ENCODE assay signal across 22 cellular contexts in the genomic region with DNA sequence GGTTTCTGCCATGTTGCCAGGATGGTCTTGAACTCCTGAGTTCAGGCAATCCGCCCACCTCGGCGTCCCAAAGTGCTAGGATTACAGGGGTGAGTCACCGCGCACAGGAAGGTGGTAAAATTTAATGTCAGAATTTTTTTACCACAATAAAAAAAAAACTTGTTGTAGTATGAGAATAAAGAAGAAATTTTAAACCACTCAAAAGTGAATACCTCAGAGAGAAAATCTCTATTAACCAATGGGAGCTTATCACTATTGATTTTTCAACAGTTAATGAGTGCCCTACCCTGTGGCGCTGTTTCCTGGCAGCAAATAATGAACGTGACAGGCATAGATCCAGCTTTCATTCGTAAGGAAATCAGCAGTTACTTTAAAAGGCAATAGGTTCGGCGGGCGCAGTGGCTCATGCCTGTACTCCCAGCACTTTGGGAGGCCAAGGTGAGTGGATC.
"Had no signal": no experiment of that assay in that cellular context is flagged by ENCODE, and none has a peak within 500 bp of the region (broad histone marks: within the 10 kb centered on the region; RNA-seq: fewer than 3 reads in every experiment).

No MANE protein-coding gene starts in this region.

- H3K36me3 ChIP-seq: left lung, spleen, upper lobe of left lung had no signal

- H3K27me3 ChIP-seq: left lung, spleen, testis, upper lobe of left lung had no signal

- DNase-seq: activated CD4-positive, alpha-beta T cell treated with anti-CD3 and anti-CD28 coated beads, Interleukin-2, amount 10 ng/mL, durations not matched to agents 24 days and 14 days; activated CD4-positive, CD25-positive, alpha-beta regulatory T cell; activated CD8-positive, alpha-beta memory T cell treated with anti-CD3 and anti-CD28 coated beads, Interleukin-2, amount 50 U/mL, for 48 hours; activated gamma-delta T cell; activated T-cell treated with anti-CD3 and anti-CD28 coated beads, Interleukin-2, amount 50 U/mL, for 72 hours; amniotic stem cell; cortex of kidney; foreskin melanocyte; left lung; nephron progenitor cell; occipital lobe; psoas muscle; spleen; stimulated activated naive CD8-positive, alpha-beta T cell treated with anti-CD3 and anti-CD28 coated beads, Interleukin-15, amount 100 ng/mL, for 72 hours; testis had no signal

- H3K27ac ChIP-seq: epithelial cell of prostate, left lung, spleen, testis had no signal

- H3K27ac Mint-ChIP-seq: activated CD4-positive, alpha-beta T cell treated with anti-CD3 and anti-CD28 coated beads, Interleukin-2, amount 10 ng/mL, durations not matched to agents 24 days and 14 days; activated naive CD4-positive, alpha-beta T cell treated with anti-CD3 and anti-CD28 coated beads, Interleukin-2, amount 50 U/mL, for 72 hours; activated T-cell treated with anti-CD3 and anti-CD28 coated beads, Interleukin-2, amount 50 U/mL, for 72 hours; nephron progenitor cell; stimulated activated naive CD8-positive, alpha-beta T cell treated with anti-CD3 and anti-CD28 coated beads, Interleukin-15, amount 100 ng/mL, for 72 hours; T-helper 2 cell treated with Interferon-gamma antibody and Interleukin-4, amounts not matched to agents 5 μg/mL and 100 μg/mL, for 36 hours had no signal

- H3K9me3 ChIP-seq: left lung, psoas muscle, spleen, testis, upper lobe of left lung had no signal

- H3K36me3 Mint-ChIP-seq: activated naive CD4-positive, alpha-beta T cell treated with anti-CD3 and anti-CD28 coated beads, Interleukin-2, amount 50 U/mL, for 72 hours; brain had no signal

- ATAC-seq: activated naive CD4-positive, alpha-beta T cell treated with anti-CD3 and anti-CD28 coated beads, Interleukin-2, amount 50 U/mL, for 72 hours; activated T-cell treated with anti-CD3 and anti-CD28 coated beads, Interleukin-2, amount 50 U/mL, for 72 hours; left lung; psoas muscle; sciatic nerve; stimulated activated naive CD8-positive, alpha-beta T cell treated with anti-CD3 and anti-CD28 coated beads, Interleukin-15, amount 100 ng/mL, for 72 hours had no signal

- H3K4me3 Mint-ChIP-seq: activated CD4-positive, alpha-beta T cell treated with anti-CD3 and anti-CD28 coated beads, Interleukin-2, amount 10 ng/mL, durations not matched to agents 24 days and 14 days; activated T-cell treated with anti-CD3 and anti-CD28 coated beads, Interleukin-2, amount 50 U/mL, for 72 hours; brain; central memory CD8-positive, alpha-beta T cell; nephron progenitor cell; stimulated activated naive CD8-positive, alpha-beta T cell treated with anti-CD3 and anti-CD28 coated beads, Interleukin-15, amount 100 ng/mL, for 72 hours; T-helper 2 cell treated with Interferon-gamma antibody and Interleukin-4, amounts not matched to agents 5 μg/mL and 100 μg/mL, for 36 hours had no signal

- H3K4me1 Mint-ChIP-seq: activated CD4-positive, alpha-beta T cell treated with anti-CD3 and anti-CD28 coated beads, Interleukin-2, amount 10 ng/mL, durations not matched to agents 24 days and 14 days; central memory CD8-positive, alpha-beta T cell; stimulated activated naive CD8-positive, alpha-beta T cell treated with anti-CD3 and anti-CD28 coated beads, Interleukin-15, amount 100 ng/mL, for 72 hours had no signal

- H3K4me3 ChIP-seq: left lung, psoas muscle, spleen, testis, upper lobe of left lung had no signal

- H3K9me3 Mint-ChIP-seq: activated CD4-positive, alpha-beta T cell treated with anti-CD3 and anti-CD28 coated beads, Interleukin-2, amount 10 ng/mL, durations not matched to agents 24 days and 14 days; activated naive CD4-positive, alpha-beta T cell treated with anti-CD3 and anti-CD28 coated beads, Interleukin-2, amount 50 U/mL, for 72 hours; activated T-cell treated with anti-CD3 and anti-CD28 coated beads, Interleukin-2, amount 50 U/mL, for 72 hours; central memory CD8-positive, alpha-beta T cell; stimulated activated naive CD8-positive, alpha-beta T cell treated with anti-CD3 and anti-CD28 coated beads, Interleukin-15, amount 100 ng/mL, for 72 hours; T-helper 2 cell treated with Interferon-gamma antibody and Interleukin-4, amounts not matched to agents 5 μg/mL and 100 μg/mL, for 36 hours had no signal
